ENCODE assay signal across 24 cellular contexts in the genomic region with DNA sequence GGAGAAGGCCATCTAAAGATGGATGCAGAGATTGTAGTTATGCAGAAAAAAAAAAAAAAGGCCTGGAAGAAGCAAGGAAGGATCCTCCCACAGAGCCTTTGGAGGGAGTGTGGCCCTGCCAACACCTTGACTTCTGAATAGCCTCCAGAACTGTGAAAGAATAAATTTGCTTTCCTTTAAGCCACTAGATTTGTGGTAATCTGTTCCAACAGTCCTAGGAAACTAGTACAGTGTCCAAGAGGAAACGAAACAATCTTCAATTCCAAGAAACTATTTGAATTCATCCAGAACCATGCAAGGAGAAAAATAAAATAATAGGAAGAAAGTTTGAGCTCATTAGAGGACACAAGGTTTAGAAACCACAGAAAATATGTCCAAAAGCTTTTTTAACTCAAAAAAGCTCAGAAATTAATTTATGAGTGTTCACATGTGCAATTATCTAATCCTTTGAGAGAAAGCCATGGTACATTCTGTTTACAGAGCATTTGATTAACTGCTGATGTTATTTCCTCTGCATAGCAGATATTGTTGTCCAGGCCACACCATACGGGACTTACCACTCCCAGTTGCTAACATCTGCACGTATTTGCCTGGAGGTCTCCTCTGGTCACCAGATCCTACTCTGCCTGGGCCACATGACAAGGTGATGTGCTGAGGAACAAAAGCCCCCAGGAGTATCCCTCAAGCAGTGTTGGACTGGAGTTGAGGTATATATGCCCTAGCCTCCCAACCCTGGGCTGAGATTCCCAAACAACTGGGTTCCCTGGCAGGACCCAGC. TPM values are rescaled to one million over a fixed set of nuclear protein-coding genes. Genes with fewer than 3 reads are reported as not detected.
"Had no signal": no experiment of that assay in that cellular context is flagged by ENCODE, and none has a peak within 500 bp of the region (broad histone marks: within the 10 kb centered on the region; RNA-seq: fewer than 3 reads in every experiment).

No MANE protein-coding gene starts in this region.

- H3K4me1 ChIP-seq: upper lobe of left lung had no signal

- ATAC-seq: activated CD8-positive, alpha-beta T cell treated with anti-CD3 and anti-CD28 coated beads for 36 hours; activated T-helper 17 cell treated with anti-CD3 and anti-CD28 coated beads, Interleukin-2, amount 50 U/mL, for 72 hours had no signal

- H3K27me3 ChIP-seq: brain microvascular endothelial cell, hepatocyte, upper lobe of left lung had no signal

- H3K36me3 ChIP-seq: brain microvascular endothelial cell, upper lobe of left lung had no signal

- H3K4me3 ChIP-seq: coronary artery, hepatocyte, lung, skin epidermis, upper lobe of left lung had no signal

- H3K27ac ChIP-seq: brain microvascular endothelial cell, hepatocyte had no signal

- H3K9me3 ChIP-seq: upper lobe of left lung had no signal

- DNase-seq: activated B cell treated with CpG ODN at 0.5 μM for 24 hours; activated CD4-positive, alpha-beta T cell treated with anti-CD3 and anti-CD28 coated beads, Interleukin-2, amount 10 ng/mL, durations not matched to agents 24 days and 14 days; activated CD8-positive, alpha-beta T cell treated with anti-CD3 and anti-CD28 coated beads for 36 hours; activated naive CD4-positive, alpha-beta T cell; activated naive CD8-positive, alpha-beta T cell treated with anti-CD3 and anti-CD28 coated beads for 36 hours; activated T-cell treated with anti-CD3 and anti-CD28 coated beads, Interleukin-2, amount 50 U/mL, for 1 hour; anterior cingulate cortex; brain microvascular endothelial cell; occipital lobe; posterior cingulate gyrus; retina; stimulated activated CD4-positive, alpha-beta T cell treated with anti-CD3 and anti-CD28 coated beads, Interleukin-15, amount 100 ng/mL, for 24 hours; stimulated activated CD4-positive, alpha-beta T cell treated with anti-CD3 and anti-CD28 coated beads, Interleukin-2, amount 100 ng/mL, for 48 hours; T-helper 1 cell; T-helper 9 cell; upper lobe of left lung had no signal

RNA-seq across cellular contexts. Expression of a gene that starts 30.0 kb away (rescaled TPM):
- total RNA-seq: activated B cell treated with CpG ODN at 0.5 μM for 24 hours; activated CD4-positive, alpha-beta T cell treated with anti-CD3 and anti-CD28 coated beads, Interleukin-2, amount 10 ng/mL, durations not matched to agents 24 days and 14 days; activated CD8-positive, alpha-beta T cell treated with anti-CD3 and anti-CD28 coated beads for 36 hours; activated naive CD8-positive, alpha-beta T cell treated with anti-CD3 and anti-CD28 coated beads for 36 hours; activated T-helper 17 cell treated with anti-CD3 and anti-CD28 coated beads, Interleukin-2, amount 50 U/mL, for 72 hours; epithelial cell of proximal tubule; hepatocyte; mesothelial cell of epicardium; occipital lobe had no signal
- polyA plus RNA-seq: hepatocyte, neural cell had no signal
